ENCODE assay signal across 8 cellular contexts in the genomic region with DNA sequence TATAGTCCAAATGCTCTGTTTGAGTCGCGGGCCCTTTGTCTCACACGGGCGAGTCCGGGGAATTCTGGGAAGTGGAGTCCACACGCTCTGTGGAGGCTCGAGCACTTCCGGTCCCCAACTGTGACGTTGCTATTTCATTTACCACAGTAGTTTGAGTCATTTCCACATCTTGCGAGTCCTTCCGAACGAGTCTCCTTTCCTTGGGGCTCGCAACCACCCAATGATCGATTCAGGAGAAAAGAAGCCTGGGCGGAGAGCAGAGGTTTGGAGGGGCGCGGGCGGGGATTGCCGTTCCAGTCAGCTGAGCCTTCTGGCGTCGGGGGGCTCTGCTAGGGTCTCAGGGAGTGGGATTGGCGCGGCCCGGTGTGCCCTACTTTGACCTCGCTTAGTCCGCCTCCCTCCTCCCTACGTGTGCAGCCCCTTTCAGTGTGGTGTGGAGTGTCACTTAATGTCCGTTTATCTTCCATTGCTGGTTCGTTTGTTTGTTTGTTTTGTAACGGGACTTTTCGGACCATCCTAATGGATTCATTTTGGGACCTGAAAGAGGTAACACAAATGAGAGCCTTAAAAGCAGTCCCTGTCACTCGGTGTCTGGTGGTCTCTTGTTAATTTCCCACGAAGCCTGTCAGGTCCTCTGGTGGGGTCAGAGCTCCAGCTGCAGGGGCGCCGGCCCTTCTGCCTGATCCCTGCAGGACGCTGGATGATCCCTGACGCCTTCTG. TPM values are rescaled to one million over a fixed set of nuclear protein-coding genes. Genes with fewer than 3 reads are reported as not detected.
DNase-seq lines count a peak whose midpoint lies in the region; ATAC-seq and TF ChIP-seq lines count a peak whose summit lies in the region.

A gene (plus strand): TSS at position 163 of the 720 bp plus-strand sequence. CDS start 58 bp downstream, at position 221.

- peak within 1 kb of the TSS; percentile 96 for H3K27ac Mint-ChIP-seq in Caco-2 (ENCODE audit: unreplicated experiment)
- peak within 1 kb of the TSS; percentile 39 to 85 (median 49) for H3K27ac Mint-ChIP-seq in IgD-negative memory B cell
- peak within 1 kb of the TSS; percentile 88 to 98 for H3K27ac Mint-ChIP-seq in natural killer cell
- peak within 1 kb of the TSS; percentile 98 for H3K27ac Mint-ChIP-seq in stimulated activated naive B cell treated with anti-CD40 and anti-IgM and Interleukin-4, amounts not matched to agents 10 μg/mL and 1 μg/mL and 100 μg/mL, for 72 hours

- peak; percentile 95 for ATAC-seq in GM21381 (IDR thresholded peaks at IDR 0.05; ENCODE audit: unreplicated experiment)
- ATAC-seq in natural killer cell = peak; percentile 95 to 100 (median 99)
- ATAC-seq in stimulated activated naive B cell treated with anti-CD40 and anti-IgM and Interleukin-4, amounts not matched to agents 10 μg/mL and 1 μg/mL and 100 μg/mL, for 72 hours (replicated peaks) = peak; percentile 100

- H3K9me3 ChIP-seq in Caco-2 = peaks cover 9% of the 10 kb centered on the region; the same call in 1 of the 2 replicates

- H3K4me3 ChIP-seq in Caco-2 (ENCODE audit: low read depth, low read length) = peak within 1 kb of the TSS; percentile 84

- POLR2A ChIA-PET in Caco-2 (lab: Charles Lee) = no interaction called here

- H3K4me1 Mint-ChIP-seq in Caco-2 (ENCODE audit: low read depth, unreplicated experiment) (peaks cover 12% of the 10 kb centered on the region), IgD-negative memory B cell (peaks cover 14 to 22% (median 14%) of the 10 kb centered on the region in 3 donors), natural killer cell (peaks cover 24 to 28% of the 10 kb centered on the region in 2 donors)
- peaks cover 18 to 30% of the 10 kb centered on the region in 2 donors for H3K4me1 Mint-ChIP-seq in stimulated activated naive B cell treated with anti-CD40 and anti-IgM and Interleukin-4, amounts not matched to agents 10 μg/mL and 1 μg/mL and 100 μg/mL, for 72 hours

- peaks cover 14% of the 10 kb centered on the region for H3K4me1 ChIP-seq in Caco-2

- H3K27me3 Mint-ChIP-seq in Caco-2 (ENCODE audit: insufficient read depth, unreplicated experiment) (peaks cover 5% of the 10 kb centered on the region), IgD-negative memory B cell (peaks cover 4% of the 10 kb centered on the region), natural killer cell (ENCODE audit: low read depth in 2 of 2) (peaks cover 15 to 28% of the 10 kb centered on the region in 2 donors)
- peaks cover 12 to 14% of the 10 kb centered on the region in 2 donors for H3K27me3 Mint-ChIP-seq in stimulated activated naive B cell treated with anti-CD40 and anti-IgM and Interleukin-4, amounts not matched to agents 10 μg/mL and 1 μg/mL and 100 μg/mL, for 72 hours

- H3K4me3 Mint-ChIP-seq in Caco-2 (ENCODE audit: unreplicated experiment) (peak within 1 kb of the TSS; percentile 99), IgD-negative memory B cell (peak within 1 kb of the TSS; percentile 97 to 99 (median 98)), natural killer cell (peak within 1 kb of the TSS; percentile 99)
- H3K4me3 Mint-ChIP-seq in stimulated activated naive B cell treated with anti-CD40 and anti-IgM and Interleukin-4, amounts not matched to agents 10 μg/mL and 1 μg/mL and 100 μg/mL, for 72 hours = peak within 1 kb of the TSS; percentile 96 to 100

- H3K36me3 ChIP-seq in Caco-2 (ENCODE audit: control insufficient read depth, insufficient read depth, low read length) = peaks cover 9% of the 10 kb centered on the region

- CTCF ChIA-PET in Caco-2 (lab: Charles Lee) = no interaction called here

- DNase-seq in Caco-2 (peak; percentile 75 to 83), RKO (ENCODE audit: low spot score) (peak; percentile 95), fibroblast of peridontal ligament (ENCODE audit: extremely low read depth) (peak; percentile 93), natural killer cell (peak; percentile 62)
- DNase-seq in activated T-helper 1 cell treated with anti-CD3 and anti-CD28 coated beads, Interleukin-2, amount 50 U/mL, for 16 hours (ENCODE audit: low read depth in 1 of 2, low spot score in 1 of 2) = peak; percentile 52 to 59
- peak; percentile 81 for DNase-seq in stimulated activated naive B cell treated with anti-CD40 and anti-IgM and Interleukin-4, amounts not matched to agents 10 μg/mL and 1 μg/mL and 100 μg/mL, for 72 hours

- peaks cover 19% of the 10 kb centered on the region for H3K36me3 Mint-ChIP-seq in Caco-2 (ENCODE audit: insufficient read depth, unreplicated experiment)
- H3K36me3 Mint-ChIP-seq in IgD-negative memory B cell = peaks cover 40% of the 10 kb centered on the region
- H3K36me3 Mint-ChIP-seq in natural killer cell = peaks cover 34% of the 10 kb centered on the region
- peaks cover 40 to 54% of the 10 kb centered on the region in 2 donors for H3K36me3 Mint-ChIP-seq in stimulated activated naive B cell treated with anti-CD40 and anti-IgM and Interleukin-4, amounts not matched to agents 10 μg/mL and 1 μg/mL and 100 μg/mL, for 72 hours

- TF ChIP-seq CTCF in Caco-2 (IDR thresholded peaks at IDR 0.05; ENCODE audit: insufficient read depth in 1 of 2, low read depth in 1 of 2, low read length in 1 of 2, severe bottlenecking in 1 of 2, unreplicated experiment in 1 of 2) (no peak), natural killer cell (IDR thresholded peaks at IDR 0.05) (no peak)

- intact Hi-C loops in Caco-2 (cut with micrococcal nuclease; ENCODE audit: unreplicated experiment) = loop anchor here (1.0 kb wide), 3 partner anchors 22 to 69 kb away; a partner anchor contains a TSS
- intact Hi-C loops in natural killer cell (cut with micrococcal nuclease) = loop anchor here (1.0 to 2.0 kb wide), 2 partner anchors 23 to 69 kb away; a partner anchor contains a TSS

- no peaks in the 10 kb centered on the region for H3K27me3 ChIP-seq in Caco-2 (replicated peaks; ENCODE audit: control insufficient read depth, insufficient read depth, low read length)

- H3K9me3 Mint-ChIP-seq in Caco-2 (ENCODE audit: unreplicated experiment) = peaks cover 27% of the 10 kb centered on the region
- H3K9me3 Mint-ChIP-seq in IgD-negative memory B cell = peaks cover 18 to 33% (median 18%) of the 10 kb centered on the region in 3 donors
- peaks cover 10 to 16% of the 10 kb centered on the region in 2 donors for H3K9me3 Mint-ChIP-seq in natural killer cell
- peaks cover 19 to 28% of the 10 kb centered on the region in 2 donors for H3K9me3 Mint-ChIP-seq in stimulated activated naive B cell treated with anti-CD40 and anti-IgM and Interleukin-4, amounts not matched to agents 10 μg/mL and 1 μg/mL and 100 μg/mL, for 72 hours

- TSS peak; percentile 70 for BruUV-seq in Caco-2 (replicated peaks; lab: Mats Ljungman, UMichigan)

RNA-seq across cellular contexts. Expression of the gene that starts here (rescaled TPM):
- total RNA-seq in Caco-2 (2022) (4.4 and 5.6 TPM in 2 replicates), natural killer cell (1 to 10 TPM; 5.6 to 7.6 (median 5.7) TPM)
- polyA plus RNA-seq in IgD-negative memory B cell = 6.2 TPM

Comparison
In these comparisons a context has a peak if more than half of its experiments do, and no peak if none do; other contexts are left out.
1. Peak in every context shown above with its lines: DNase-seq, ATAC-seq and H3K4me3 ChIP-seq.